ENCODE assay signal across 28 cellular contexts in the genomic region with DNA sequence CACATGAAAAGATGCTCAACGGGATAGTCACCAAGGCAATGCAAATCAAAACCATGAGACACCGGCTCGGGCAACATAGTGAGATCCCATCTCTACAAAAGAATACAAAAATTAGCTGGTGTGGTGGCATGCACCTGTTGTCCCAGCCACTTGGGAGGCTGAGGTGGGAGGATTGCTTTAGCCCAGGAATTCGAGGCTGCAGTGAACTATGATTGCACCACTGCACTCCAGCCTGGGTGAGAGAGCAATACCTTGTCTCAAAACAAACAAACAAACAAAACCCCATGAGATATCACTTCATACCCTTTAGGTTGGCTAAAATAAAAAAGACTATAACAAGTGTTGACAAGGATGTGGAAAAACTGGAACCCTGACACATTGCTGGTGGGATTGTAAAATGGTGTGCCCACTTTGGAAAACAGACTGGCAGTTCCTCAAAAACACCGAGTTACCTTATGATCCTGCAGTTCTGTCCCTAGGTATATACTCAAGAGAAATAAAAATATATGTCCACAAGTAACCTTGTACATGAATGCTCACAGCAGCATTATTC. TPM values are rescaled to one million over a fixed set of nuclear protein-coding genes. Genes with fewer than 3 reads are reported as not detected.
"Had no signal": no experiment of that assay in that cellular context is flagged by ENCODE, and none has a peak within 500 bp of the region (broad histone marks: within the 10 kb centered on the region; RNA-seq: fewer than 3 reads in every experiment).

No MANE protein-coding gene starts in this region.

- H3K4me2 ChIP-seq: smooth muscle cell had no signal

- ATAC-seq: naive thymus-derived CD4-positive, alpha-beta T cell; natural killer cell; pancreas; psoas muscle; right cardiac atrium; sciatic nerve; stimulated activated memory B cell treated with anti-CD40 and anti-IgM and Interleukin-4, amounts not matched to agents 10 μg/mL and 1 μg/mL and 100 μg/mL, for 72 hours; stimulated activated naive CD8-positive, alpha-beta T cell treated with anti-CD3 and anti-CD28 coated beads, Interleukin-15, amount 100 ng/mL, for 72 hours; stimulated activated naive CD8-positive, alpha-beta T cell treated with anti-CD3 and anti-CD28 coated beads, Interleukin-15, Interleukin-2, amounts not matched to agents 100 U/mL and 50 U/mL, for 24 hours; upper lobe of right lung had no signal

- H3K27ac Mint-ChIP-seq: naive thymus-derived CD4-positive, alpha-beta T cell; natural killer cell; stimulated activated memory B cell treated with anti-CD40 and anti-IgM and Interleukin-4, amounts not matched to agents 10 μg/mL and 1 μg/mL and 100 μg/mL, for 72 hours; stimulated activated naive CD8-positive, alpha-beta T cell treated with anti-CD3 and anti-CD28 coated beads, Interleukin-15, amount 100 ng/mL, for 72 hours had no signal

- H3K9me3 Mint-ChIP-seq: natural killer cell; nephron; stimulated activated memory B cell treated with anti-CD40 and anti-IgM and Interleukin-4, amounts not matched to agents 10 μg/mL and 1 μg/mL and 100 μg/mL, for 72 hours; stimulated activated naive CD8-positive, alpha-beta T cell treated with anti-CD3 and anti-CD28 coated beads, Interleukin-15, amount 100 ng/mL, for 72 hours; type B pancreatic cell had no signal

- H3K4me1 ChIP-seq: pancreas, psoas muscle, upper lobe of right lung, uterus had no signal

- H3K27ac ChIP-seq: neutrophil, pancreas, psoas muscle, skin epidermis, spleen, thoracic aorta, thyroid gland, tibial nerve, upper lobe of right lung, uterus had no signal

- H3K4me3 Mint-ChIP-seq: natural killer cell; stimulated activated memory B cell treated with anti-CD40 and anti-IgM and Interleukin-4, amounts not matched to agents 10 μg/mL and 1 μg/mL and 100 μg/mL, for 72 hours; stimulated activated naive CD8-positive, alpha-beta T cell treated with anti-CD3 and anti-CD28 coated beads, Interleukin-15, amount 100 ng/mL, for 72 hours had no signal

- H3K4me1 Mint-ChIP-seq: natural killer cell had no signal

- H3K4me3 ChIP-seq: pancreas, psoas muscle, skin epidermis, smooth muscle cell, spleen, thoracic aorta, thyroid gland, tibial nerve, upper lobe of right lung, uterus had no signal

- H3K36me3 ChIP-seq: neutrophil, pancreas, spleen, thoracic aorta, thyroid gland, tibial nerve, upper lobe of right lung, uterus had no signal

- DNase-seq: naive thymus-derived CD4-positive, alpha-beta T cell; natural killer cell; nucleus accumbens; pancreas; psoas muscle; right cardiac atrium; spleen; stimulated activated CD4-positive, alpha-beta T cell treated with anti-CD3 and anti-CD28 coated beads, Interleukin-12 subunit alpha, Interleukin-12 subunit beta, amount 100 ng/mL, for 4 hours; stimulated activated CD4-positive, alpha-beta T cell treated with anti-CD3 and anti-CD28 coated beads, Interleukin-1b, Interleukin-23, amount 100 ng/mL, for 48 hours; stimulated activated CD4-positive, alpha-beta T cell treated with anti-CD3 and anti-CD28 coated beads, Interleukin-4, amount 100 ng/mL, for 1 hour; stimulated activated CD4-positive, alpha-beta T cell treated with anti-CD3 and anti-CD28 coated beads, Interleukin-4, amount 100 ng/mL, for 4 hours; stimulated activated CD8-positive, alpha-beta memory T cell treated with anti-CD3 and anti-CD28 coated beads, Interleukin-4, amount 100 ng/mL, for 48 hours; stimulated activated naive CD4-positive, alpha-beta T cell; stimulated activated naive CD8-positive, alpha-beta T cell treated with anti-CD3 and anti-CD28 coated beads, Interleukin-15, amount 100 ng/mL, for 72 hours; stimulated activated naive CD8-positive, alpha-beta T cell treated with anti-CD3 and anti-CD28 coated beads, Interleukin-15, Interleukin-2, amounts not matched to agents 100 U/mL and 50 U/mL, for 24 hours; substantia nigra; thyroid gland; upper lobe of right lung; uterus had no signal

- H3K9me3 ChIP-seq: neutrophil, pancreas, thoracic aorta, thyroid gland, upper lobe of right lung, uterus had no signal

- H3K36me3 Mint-ChIP-seq: stimulated activated memory B cell treated with anti-CD40 and anti-IgM and Interleukin-4, amounts not matched to agents 10 μg/mL and 1 μg/mL and 100 μg/mL, for 72 hours; type B pancreatic cell had no signal

RNA-seq across cellular contexts. Expression of gene PPARG, which starts 3.8 kb away (rescaled TPM):
- polyA plus RNA-seq: naive thymus-derived CD4-positive, alpha-beta T cell had no signal
